In the genomic region with DNA sequence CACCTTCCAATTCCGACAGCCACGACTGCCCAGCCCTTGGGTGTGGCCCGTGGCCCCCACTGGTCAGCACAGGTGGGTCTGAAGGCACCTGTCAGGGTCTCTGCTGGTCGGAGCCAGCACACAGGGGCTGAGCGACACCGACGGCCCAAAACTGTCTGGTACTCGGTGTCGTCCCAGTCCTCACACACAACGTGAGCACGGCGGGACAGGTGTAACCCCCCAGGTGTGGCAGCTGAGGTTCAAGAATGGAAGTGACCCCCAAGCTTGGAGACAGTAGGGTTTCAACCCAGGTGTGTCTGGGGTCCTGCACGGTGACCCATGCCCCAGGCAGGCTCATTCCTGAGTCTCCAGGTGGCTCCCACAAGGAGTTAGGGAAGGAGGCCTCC, we compare ENCODE assay signal across 9 cellular contexts. TPM values are rescaled to one million over a fixed set of nuclear protein-coding genes. Genes with fewer than 3 reads are reported as not detected.
DNase-seq lines count a peak whose midpoint lies in the region; ATAC-seq and TF ChIP-seq lines count a peak whose summit lies in the region.
"Had no signal": no experiment of that assay in that cellular context is flagged by ENCODE, and none has a peak within 500 bp of the region (broad histone marks: within the 10 kb centered on the region; RNA-seq: fewer than 3 reads in every experiment).

No MANE protein-coding gene starts in this region.

- no peak overlapping the region for H3K9ac ChIP-seq in SU-DHL-6 (ENCODE audit: low read length)

- peaks cover 7% of the 10 kb centered on the region for H3F3A ChIP-seq in SU-DHL-6 (ENCODE audit: insufficient read depth)

- H4K20me1 ChIP-seq in SU-DHL-6 (ENCODE audit: low read depth, low read length): no peaks in the 10 kb centered on the region

- H3K27me3 ChIP-seq in GM06990 (replicated peaks; ENCODE audit: control insufficient read depth, insufficient read depth, low read length): no peaks in the 10 kb centered on the region
- no peaks in the 10 kb centered on the region for H3K27me3 ChIP-seq in SU-DHL-6 (ENCODE audit: low read length)
- H3K27me3 ChIP-seq in psoas muscle (ENCODE audit: insufficient read depth in 3 of 3, low read length in 2 of 3): no peaks in the 10 kb centered on the region

- H3K4me3 ChIP-seq in GM06990 (replicated peaks; ENCODE audit: low read depth, low read length) (peak overlapping the region; percentile 99), SU-DHL-6 (ENCODE audit: insufficient read depth, low read length, poor library complexity, severe bottlenecking) (no peak overlapping the region), fibroblast of mammary gland (ENCODE audit: control insufficient read depth, low read depth, low read length) (peak overlapping the region; percentile 53), psoas muscle (peak overlapping the region; percentile 93)

- H3K4me1 ChIP-seq in psoas muscle: peaks cover 13% of the 10 kb centered on the region

- no peak for ATAC-seq in psoas muscle
- ATAC-seq in GM18909 (IDR thresholded peaks at IDR 0.05; ENCODE audit: poor library complexity, unreplicated experiment): no peak
- ATAC-seq in GM21526 (IDR thresholded peaks at IDR 0.05; ENCODE audit: low FRiP score, unreplicated experiment): no peak

- no peak overlapping the region for H2AFZ ChIP-seq in SU-DHL-6 (ENCODE audit: low read depth, low read length, severe bottlenecking)

- intact Hi-C loops in psoas muscle (cut with DNase I): loop anchor here in 1 of 2 donors (5.0 kb wide), 2 partner anchors 43 to 47 kb away; a partner anchor contains a TSS

- peaks cover 13% of the 10 kb centered on the region for H3K36me3 ChIP-seq in GM06990 (ENCODE audit: control insufficient read depth, insufficient read depth, low read length)
- no peaks in the 10 kb centered on the region for H3K36me3 ChIP-seq in SU-DHL-6 (ENCODE audit: low read length)
- H3K36me3 ChIP-seq in psoas muscle (ENCODE audit: insufficient read depth in 1 of 2, low read depth in 1 of 2): peaks cover 0 to 23% of the 10 kb centered on the region in 2 donors

- no peak for DNase-seq in GM06990 (ENCODE audit: extremely low read depth, insufficient read length)
- DNase-seq in fibroblast of mammary gland (ENCODE audit: low read depth): no peak
- DNase-seq in psoas muscle: no peak
- no peak for DNase-seq in NCI-H510A treated with DMSO at 0.1 percent for 48 hours (lab: John Stamatoyannopoulos, UW)
- no peak for DNase-seq in GM19238 (ENCODE audit: insufficient read length, low spot score)

- H3K27ac ChIP-seq in SU-DHL-6 (ENCODE audit: low read depth, low read length) (no peak overlapping the region), psoas muscle (no peak overlapping the region)

- TF ChIP-seq CTCF in GM06990 (IDR thresholded peaks at IDR 0.05; ENCODE audit: insufficient read depth, low read length, poor library complexity, severe bottlenecking) (no peak), SU-DHL-6 (IDR thresholded peaks at IDR 0.05; ENCODE audit: insufficient read depth, low read length, poor library complexity, severe bottlenecking) (no peak), fibroblast of mammary gland (conservative IDR thresholded peaks at IDR 0.05; ENCODE audit: control insufficient read depth, insufficient read depth, low read depth, low read length) (no peak), psoas muscle (IDR thresholded peaks at IDR 0.05) (no peak)

- H3K4me2 ChIP-seq in SU-DHL-6 (ENCODE audit: low read depth, low read length, poor library complexity, severe bottlenecking): peak overlapping the region; percentile 39

- H3K9me3 ChIP-seq in SU-DHL-6 (ENCODE audit: insufficient read depth, low read length): no peaks in the 10 kb centered on the region
- H3K9me3 ChIP-seq in psoas muscle: no peaks in the 10 kb centered on the region

- 81 to 82% (median 81%) methylated on average over 13 of the region's 13 CpGs for WGBS in psoas muscle, 3 donors

- no peaks in the 10 kb centered on the region for H3K9me2 ChIP-seq in SU-DHL-6 (replicated peaks; ENCODE audit: insufficient read depth, low read length)

- peaks cover 4% of the 10 kb centered on the region for H3K79me2 ChIP-seq in SU-DHL-6 (ENCODE audit: insufficient read depth, low read length)

RNA-seq across cellular contexts. Expression of a gene that starts 1.0 kb away (rescaled TPM):
- total RNA-seq in psoas muscle: 10 to 100 TPM in 2 of 4 donors, 1 to 10 TPM in 2; 4.8 to 10.4 (median 9.7) TPM
- polyA plus RNA-seq in psoas muscle: 10 to 100 TPM in 2 of 3 donors, 1 to 10 TPM in 1; 9.0 to 15.4 (median 12.3) TPM

RNA-seq across cellular contexts. Expression of a gene that starts 1.2 kb away (rescaled TPM):
- 10 to 100 TPM; 38.6 to 42.6 (median 38.7) TPM for total RNA-seq in psoas muscle
- 10 to 100 TPM; 23.9 to 30.7 (median 28.5) TPM for polyA plus RNA-seq in psoas muscle

RNA-seq across cellular contexts. Expression of a gene that starts 10.7 kb away (rescaled TPM):
- not detected for total RNA-seq in psoas muscle
- not detected for polyA plus RNA-seq in psoas muscle
- total RNA-seq: activated CD8-positive, alpha-beta memory T cell treated with anti-CD3 and anti-CD28 coated beads for 36 hours had no signal

RNA-seq across cellular contexts. Expression of a gene that starts 44.0 kb away (rescaled TPM):
- total RNA-seq in psoas muscle: 10 to 100 TPM; 32.8 to 67.7 (median 55.0) TPM
- polyA plus RNA-seq in psoas muscle: 100 to 1,000 TPM in 1 of 3 donors, 10 to 100 TPM in 2; 49.4 to 165 (median 66.9) TPM

RNA-seq across cellular contexts. Expression of a gene that starts 52.1 kb away (rescaled TPM):
- total RNA-seq in psoas muscle: under 1 TPM in 3 of 4 donors, not detected in 1; 0.17 to 0.59 (median 0.25) TPM
- polyA plus RNA-seq in psoas muscle: under 1 TPM; 0.03 to 0.13 (median 0.04) TPM
